ENCODE assay signal across 8 cellular contexts in genomic region chr17:75404739-75405364, GRCh38. TPM values are rescaled to one million over a fixed set of nuclear protein-coding genes. Genes with fewer than 3 reads are reported as not detected.
DNase-seq lines count a peak whose midpoint lies in the region; ATAC-seq and TF ChIP-seq lines count a peak whose summit lies in the region.

No MANE protein-coding gene starts in this region.

- H3K36me3 ChIP-seq in esophagus muscularis mucosa = no peaks in the 10 kb centered on the region
- peaks cover 0 to 7% (median 0%) of the 10 kb centered on the region in 3 experiments for H3K36me3 ChIP-seq in naive thymus-derived CD4-positive, alpha-beta T cell (ENCODE audit: control insufficient read depth in 2 of 3, insufficient read depth in 3 of 3, low read length in 3 of 3)
- H3K36me3 ChIP-seq in suprapubic skin = no peaks in the 10 kb centered on the region

- peak overlapping the region; percentile 91 to 100 (median 96) for H3K4me3 Mint-ChIP-seq in naive thymus-derived CD4-positive, alpha-beta T cell

- H3K27ac ChIP-seq in esophagus muscularis mucosa (replicated peaks in 1 of 4) = peak overlapping the region; percentile 93 to 98 (median 97)
- H3K27ac ChIP-seq in naive thymus-derived CD4-positive, alpha-beta T cell (ENCODE audit: low read depth, low read length) = peak overlapping the region; percentile 91
- peak overlapping the region; percentile 94 for H3K27ac ChIP-seq in suprapubic skin

- peak; percentile 16 for ATAC-seq in HG03025 (IDR thresholded peaks at IDR 0.05; ENCODE audit: low FRiP score, unreplicated experiment)
- ATAC-seq in naive thymus-derived CD4-positive, alpha-beta T cell = peak; percentile 32

- no peaks in the 10 kb centered on the region for H3K9me3 Mint-ChIP-seq in naive thymus-derived CD4-positive, alpha-beta T cell

- peaks cover 0 to 9% (median 0%) of the 10 kb centered on the region in 5 donors for H3K36me3 Mint-ChIP-seq in naive thymus-derived CD4-positive, alpha-beta T cell

- intact Hi-C loops in esophagus muscularis mucosa (cut with DNase I) = loop anchor here (2.0 to 5.0 kb wide), 2 partner anchors 82 to 133 kb away; partner anchors contain the start of gene MIF4GD
- intact Hi-C loops in naive thymus-derived CD4-positive, alpha-beta T cell (cut with micrococcal nuclease) = loop anchor here (1.0 to 10.0 kb wide), 22 partner anchors 7 to 532 kb away; partner anchors contain the start of genes GGA3 (in 2 of the 2), MIF4GD (in 2 of the 2), MRPS7 (in 2 of the 2) and SLC25A19 (in 2 of the 2)

- TF ChIP-seq POLR2A in esophagus muscularis mucosa (IDR thresholded peaks at IDR 0.05; ENCODE audit: low read depth) (no peak), suprapubic skin (IDR thresholded peaks at IDR 0.05) (no peak)

- H3K4me3 ChIP-seq in esophagus muscularis mucosa (peak overlapping the region; percentile 99 to 100 (median 100)), suprapubic skin (peak overlapping the region; percentile 100)
- peak overlapping the region; percentile 83 for H3K4me3 ChIP-seq in naive thymus-derived CD4-positive, alpha-beta T cell (ENCODE audit: low read length)

- no peaks in the 10 kb centered on the region for H3K27me3 ChIP-seq in esophagus muscularis mucosa
- H3K27me3 ChIP-seq in naive thymus-derived CD4-positive, alpha-beta T cell (ENCODE audit: control insufficient read depth in 2 of 2, insufficient read depth in 2 of 2, low read length in 2 of 2) = no peaks in the 10 kb centered on the region
- no peaks in the 10 kb centered on the region for H3K27me3 ChIP-seq in suprapubic skin

- POLR2A ChIA-PET in naive thymus-derived CD4-positive, alpha-beta T cell (lab: Charles Lee) = interaction anchor here (0.8 to 3.4 kb wide), 17 partner anchors 8 to 380 kb away, joined by 3 to 32 read pairs (median 8); partner anchors contain the start of genes GGA3, MIF4GD, MRPS7 and SLC25A19

- H3K9me3 ChIP-seq in esophagus muscularis mucosa (no peaks in the 10 kb centered on the region), suprapubic skin (no peaks in the 10 kb centered on the region)
- no peaks in the 10 kb centered on the region for H3K9me3 ChIP-seq in naive thymus-derived CD4-positive, alpha-beta T cell (ENCODE audit: control insufficient read depth in 2 of 3, low read length in 3 of 3)

- CTCF ChIA-PET in naive thymus-derived CD4-positive, alpha-beta T cell (lab: Charles Lee) = interaction anchor here (0.7 to 2.7 kb wide), 5 partner anchors 69 to 143 kb away, joined by 4 to 14 read pairs (median 5); partner anchors contain the start of genes GGA3, MIF4GD, MRPS7 and SLC25A19

- TF ChIP-seq EP300 in esophagus muscularis mucosa (IDR thresholded peaks at IDR 0.05) = no peak
- TF ChIP-seq EP300 in suprapubic skin (IDR thresholded peaks at IDR 0.05) = no peak

- WGBS in esophagus muscularis mucosa = under 1% methylated on average over 17 of the region's 37 CpGs
- under 1% methylated on average over 17 of the region's 37 CpGs for whole genome bisulfite sequencing in suprapubic skin

- TF ChIP-seq CTCF in esophagus muscularis mucosa (IDR thresholded peaks at IDR 0.05) (no peak), suprapubic skin (IDR thresholded peaks at IDR 0.05) (no peak)

- H3K27ac Mint-ChIP-seq in naive thymus-derived CD4-positive, alpha-beta T cell = peak overlapping the region; percentile 84 to 98 (median 95)

- H3K27me3 Mint-ChIP-seq in naive thymus-derived CD4-positive, alpha-beta T cell = no peaks in the 10 kb centered on the region

- peaks cover 23 to 59% (median 48%) of the 10 kb centered on the region in 4 donors for H3K4me1 ChIP-seq in esophagus muscularis mucosa
- peaks cover 38 to 39% of the 10 kb centered on the region in 2 donors for H3K4me1 ChIP-seq in naive thymus-derived CD4-positive, alpha-beta T cell (ENCODE audit: control insufficient read depth in 2 of 2, insufficient read depth in 2 of 2, low read length in 2 of 2)
- H3K4me1 ChIP-seq in suprapubic skin = peaks cover 37% of the 10 kb centered on the region

- H3K4me1 Mint-ChIP-seq in naive thymus-derived CD4-positive, alpha-beta T cell = peaks cover 32 to 52% (median 45%) of the 10 kb centered on the region in 7 donors

- DNase-seq in NCI-H1092 treated with DMSO at 0.1 percent for 48 hours (lab: John Stamatoyannopoulos, UW) (peak; percentile 30), NCI-H1092 (lab: John Stamatoyannopoulos, UW) (no peak), NCI-H774 (lab: John Stamatoyannopoulos, UW) (peak; percentile 17), esophagus muscularis mucosa (ENCODE audit: extremely low spot score) (peak; percentile 92), suprapubic skin (ENCODE audit: low spot score in 2 of 2) (peak in 1 of 2 donors; percentile 79)
- DNase-seq in activated T-cell treated with anti-CD3 and anti-CD28 coated beads, Interleukin-2, amount 50 U/mL, for 1 hour = peak; percentile 64
- peak; percentile 36 to 66 (median 46) for DNase-seq in naive thymus-derived CD4-positive, alpha-beta T cell

RNA-seq across cellular contexts. Expression of gene GRB2, which starts 0.6 kb away (rescaled TPM):
- total RNA-seq in esophagus muscularis mucosa (100 to 1,000 TPM in 3 of 4 donors, 10 to 100 TPM in 1; 84.3 to 140 (median 113) TPM), suprapubic skin (10 to 100 TPM; 44.9 to 62.6 (median 58.7) TPM)
- 100 to 1,000 TPM; 112 to 167 (median 139) TPM for total RNA-seq in naive thymus-derived CD4-positive, alpha-beta T cell
- 100 to 1,000 TPM; 151 to 165 TPM for polyA plus RNA-seq in naive thymus-derived CD4-positive, alpha-beta T cell

RNA-seq across cellular contexts. Expression of gene TMEM94, which starts 51.6 kb away (rescaled TPM):
- total RNA-seq in esophagus muscularis mucosa (10 to 100 TPM; 35.3 to 71.4 (median 46.3) TPM), suprapubic skin (100 to 1,000 TPM in 1 of 4 donors, 10 to 100 TPM in 3; 50.0 to 147 (median 81.7) TPM)
- 10 to 100 TPM; 74.1 to 97.2 (median 81.9) TPM for total RNA-seq in naive thymus-derived CD4-positive, alpha-beta T cell
- 10 to 100 TPM; 11.7 to 27.2 TPM for polyA plus RNA-seq in naive thymus-derived CD4-positive, alpha-beta T cell
